Comparison of ENCODE assay signal across 15 cellular contexts in genomic region chr3:10558726-10559125, GRCh38. TPM values are rescaled to one million over a fixed set of nuclear protein-coding genes. Genes with fewer than 3 reads are reported as not detected.
"Had no signal": no experiment of that assay in that cellular context is flagged by ENCODE, and none has a peak within 500 bp of the region (broad histone marks: within the 10 kb centered on the region; RNA-seq: fewer than 3 reads in every experiment).

No MANE protein-coding gene starts in this region.

- DNase-seq: activated CD4-positive, CD25-positive, alpha-beta regulatory T cell treated with anti-CD3 and anti-CD28 coated beads, Interleukin-2, amount 50 U/mL, for 72 hours; activated naive CD4-positive, alpha-beta T cell treated with anti-CD3 and anti-CD28 coated beads, Interleukin-2, amount 10 ng/mL, durations not matched to agents 7 days and 5 days; activated T-cell treated with anti-CD3 and anti-CD28 coated beads, Interleukin-2, amount 50 U/mL, for 1 hour; hippocampal formation; kidney; left ventricle myocardium inferior; mesenchymal stem cell; occipital lobe; right cardiac atrium; T-helper 1 cell; T1000 had no signal

- H3K36me3 ChIP-seq: ascending aorta, left ventricle myocardium inferior, upper lobe of left lung had no signal

- H3K4me3 ChIP-seq: ascending aorta, left ventricle myocardium inferior, smooth muscle cell, upper lobe of left lung had no signal

- ATAC-seq: right cardiac atrium had no signal

- H3K27ac ChIP-seq: ascending aorta, left ventricle myocardium inferior, upper lobe of left lung had no signal

- H3K27me3 ChIP-seq: ascending aorta, upper lobe of left lung had no signal

- H3K4me1 ChIP-seq: ascending aorta, upper lobe of left lung had no signal

- H3K9me3 ChIP-seq: ascending aorta, left ventricle myocardium inferior, upper lobe of left lung had no signal

RNA-seq across cellular contexts. Expression of gene ATP2B2, which starts 53.3 kb away (rescaled TPM):
- total RNA-seq: ascending aorta, bronchial epithelial cell, left ventricle myocardium inferior, smooth muscle cell had no signal
- polyA plus RNA-seq: smooth muscle cell had no signal
